Comparison of ENCODE assay signal across 7 cellular contexts in the genomic region with DNA sequence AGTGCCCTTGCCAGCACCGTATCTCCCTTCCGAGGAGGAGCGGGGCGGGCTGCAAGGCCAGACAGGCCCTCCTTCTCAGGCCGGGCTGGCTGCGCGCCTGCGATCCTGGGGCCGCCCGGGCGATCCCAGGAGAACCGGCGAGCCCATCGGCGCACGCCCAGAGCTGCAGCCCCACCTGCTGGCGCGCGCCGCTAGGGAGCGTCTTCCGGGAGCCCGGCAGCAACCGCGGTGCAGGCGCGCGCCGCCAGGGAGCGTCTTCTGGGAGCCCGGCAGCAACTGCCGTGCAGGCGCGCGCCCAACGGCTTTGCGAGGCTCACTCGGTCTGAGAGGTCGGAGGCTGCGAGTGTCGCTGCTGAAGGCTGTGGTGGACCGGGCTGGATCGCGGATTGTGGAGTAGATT.
DNase-seq lines count a peak whose midpoint lies in the region; ATAC-seq and TF ChIP-seq lines count a peak whose summit lies in the region.
"Not testable (repeated sequence)": the region's sequence is repeated elsewhere in the genome, so short reads cannot be mapped to it uniquely, and the experiment has no call there.

No MANE protein-coding gene starts in this region.

- H3K27ac ChIP-seq in lung (ENCODE audit: low read depth in 1 of 2, low read length in 1 of 2) = not testable (repeated sequence)

- H3K79me2 ChIP-seq in Loucy (ENCODE audit: insufficient read depth, low read length) = not testable (repeated sequence)

- not testable (repeated sequence) for H3K9me3 ChIP-seq in Loucy (ENCODE audit: insufficient read depth, low read depth, low read length); lung (ENCODE audit: control insufficient read depth in 2 of 2, insufficient read depth in 1 of 2, low read length in 1 of 2)

- H3K4me1 ChIP-seq in Loucy (ENCODE audit: insufficient read depth, low read length, poor library complexity, severe bottlenecking); lung (ENCODE audit: control insufficient read depth in 2 of 2, insufficient read depth in 2 of 2, low read length in 2 of 2): not testable (repeated sequence)

- H4K20me1 ChIP-seq in Loucy (ENCODE audit: insufficient read depth, low read length, poor library complexity, severe bottlenecking) = not testable (repeated sequence)

- H3K4me2 ChIP-seq in Loucy (ENCODE audit: low read depth, low read length, poor library complexity, severe bottlenecking) = not testable (repeated sequence)

- H3K27me3 ChIP-seq in Loucy (ENCODE audit: insufficient read depth, low read length, poor library complexity, severe bottlenecking); lung (ENCODE audit: control insufficient read depth, insufficient read depth): not testable (repeated sequence)

- TF ChIP-seq CTCF in Loucy (conservative IDR thresholded peaks at IDR 0.05; ENCODE audit: low read length) = not testable (repeated sequence)
- TF ChIP-seq CTCF in choroid plexus epithelial cell (conservative IDR thresholded peaks at IDR 0.05; ENCODE audit: low read depth, low read length) (peak; percentile 27), lung (IDR thresholded peaks at IDR 0.05; ENCODE audit: control extremely low read depth, extremely low read depth) (peak; percentile 34)

- H3K36me3 ChIP-seq in Loucy (ENCODE audit: insufficient read depth, low read length); lung (ENCODE audit: control insufficient read depth in 2 of 2, insufficient read depth in 2 of 2, low read length in 2 of 2): not testable (repeated sequence)

- 0% methylated on average over 13 to 25 of the region's 44 CpGs for WGBS in lung, 2 donors

- not testable (repeated sequence) for H3K9me2 ChIP-seq in Loucy (replicated peaks; ENCODE audit: low read depth, low read length)

- not testable (repeated sequence) for H2AFZ ChIP-seq in Loucy (ENCODE audit: low read length)

- H3K9ac ChIP-seq in Loucy (ENCODE audit: low read depth, low read length, poor library complexity, severe bottlenecking) = not testable (repeated sequence)

- DNase-seq in activated CD8-positive, alpha-beta memory T cell treated with anti-CD3 and anti-CD28 coated beads, Interleukin-2, amount 50 U/mL, for 1 hour (ENCODE audit: extremely low read depth) = peak; percentile 2
- DNase-seq in choroid plexus epithelial cell (ENCODE audit: low read depth) = not testable (repeated sequence)
- DNase-seq in lung (ENCODE audit: low spot score) = peak; percentile 82
- DNase-seq in stimulated activated CD4-positive, alpha-beta T cell treated with anti-CD3 and anti-CD28 coated beads, Interleukin-4, amount 100 ng/mL, for 24 hours = peak; percentile 78

- H3K4me3 ChIP-seq in Loucy (ENCODE audit: low read length, poor library complexity, severe bottlenecking) = peak overlapping the region; percentile 53
- not testable (repeated sequence) for H3K4me3 ChIP-seq in choroid plexus epithelial cell (ENCODE audit: low read depth, low read length); lung

- not testable (repeated sequence) for H3F3A ChIP-seq in Loucy (ENCODE audit: low read depth)

- ATAC-seq in GM18907 (IDR thresholded peaks at IDR 0.05; ENCODE audit: unreplicated experiment) (peak; percentile 100), HG02678 (IDR thresholded peaks at IDR 0.05; ENCODE audit: unreplicated experiment) (peak; percentile 100), lung (ENCODE audit: insufficient read depth, low FRiP score) (peak; percentile 100)
